ENCODE assay signal across 8 cellular contexts in genomic region chr12:67268335-67268895, GRCh38. TPM values are rescaled to one million over a fixed set of nuclear protein-coding genes. Genes with fewer than 3 reads are reported as not detected.
DNase-seq lines count a peak whose midpoint lies in the region; ATAC-seq and TF ChIP-seq lines count a peak whose summit lies in the region.

No MANE protein-coding gene starts in this region.

- H3K9me3 ChIP-seq in BLaER1 = 0 out of 2 replicates have a peak, but pooled peaks cover 6% of the 10 kb centered on the region
- H3K9me3 ChIP-seq in ectodermal cell (ENCODE audit: control insufficient read depth, low read length) = no peaks in the 10 kb centered on the region
- H3K9me3 ChIP-seq in lung (ENCODE audit: control insufficient read depth in 2 of 2, insufficient read depth in 1 of 2, low read length in 1 of 2) = peaks cover 0 to 3% of the 10 kb centered on the region in 2 donors

- H3K36me3 ChIP-seq in BLaER1 (peaks cover 10% of the 10 kb centered on the region; the same call in 1 of the 2 replicates), ectodermal cell (ENCODE audit: control insufficient read depth, insufficient read depth, low read length) (no peaks in the 10 kb centered on the region), lung (ENCODE audit: control insufficient read depth in 2 of 2, insufficient read depth in 2 of 2, low read length in 2 of 2) (peaks cover 0 to under 1% of the 10 kb centered on the region in 2 donors)

- H3K4me2 ChIP-seq in BLaER1 = peak overlapping the region; percentile 88

- ATAC-seq in GM19043 (IDR thresholded peaks at IDR 0.05; ENCODE audit: low read depth, unreplicated experiment) (peak; percentile 72), HG03378 (IDR thresholded peaks at IDR 0.05; ENCODE audit: unreplicated experiment) (peak; percentile 89), lung (ENCODE audit: insufficient read depth, low FRiP score) (peak; percentile 84)

- no peaks in the 10 kb centered on the region for H3K27me3 Mint-ChIP-seq in activated CD4-positive, alpha-beta memory T cell treated with anti-CD3 and anti-CD28 coated beads for 36 hours

- H3K4me1 ChIP-seq in BLaER1 (peaks cover 28% of the 10 kb centered on the region), ectodermal cell (ENCODE audit: control insufficient read depth, insufficient read depth, low read length) (peaks cover 7% of the 10 kb centered on the region), lung (ENCODE audit: control insufficient read depth in 2 of 2, insufficient read depth in 2 of 2, low read length in 2 of 2) (peaks cover under 1 to 7% of the 10 kb centered on the region in 2 donors)

- peaks cover 7% of the 10 kb centered on the region for H3K36me3 Mint-ChIP-seq in activated CD4-positive, alpha-beta memory T cell treated with anti-CD3 and anti-CD28 coated beads for 36 hours

- CTCF ChIA-PET in activated CD4-positive, alpha-beta memory T cell treated with anti-CD3 and anti-CD28 coated beads for 36 hours (lab: Charles Lee) = interaction anchor here (1.9 to 2.1 kb wide), 2 partner anchors 13 to 107 kb away, joined by 9 to 10 read pairs; no protein-coding TSS in a partner anchor

- TF ChIP-seq CTCF in lung (IDR thresholded peaks at IDR 0.05; ENCODE audit: control extremely low read depth, extremely low read depth) = no peak

- DNase-seq in NCI-H82 (lab: John Stamatoyannopoulos, UW) (peak; percentile 99), lung (ENCODE audit: low spot score) (peak; percentile 94)
- peak; percentile 91 for DNase-seq in activated CD4-positive, alpha-beta memory T cell treated with anti-CD3 and anti-CD28 coated beads for 36 hours
- DNase-seq in stimulated activated CD4-positive, alpha-beta T cell treated with anti-CD3 and anti-CD28 coated beads, TNF-alpha, amount 100 ng/mL, for 4 hours (ENCODE audit: low read depth in 3 of 3) = peak; percentile 44 to 79 (median 67)

- H3K27ac ChIP-seq in BLaER1 = peak overlapping the region; percentile 98
- peak overlapping the region; percentile 92 for H3K27ac ChIP-seq in ectodermal cell (ENCODE audit: insufficient read depth, low read depth, low read length, poor library complexity, severe bottlenecking)
- peak overlapping the region; percentile 66 to 83 for H3K27ac ChIP-seq in lung (ENCODE audit: low read depth in 1 of 2, low read length in 1 of 2)

- H3K4me3 ChIP-seq in BLaER1 = peak overlapping the region; percentile 94
- H3K4me3 ChIP-seq in ectodermal cell (ENCODE audit: insufficient read depth, low read depth, low read length) = peak overlapping the region; percentile 87
- H3K4me3 ChIP-seq in lung = peak overlapping the region; percentile 20

- peak overlapping the region; percentile 98 for H3K27ac Mint-ChIP-seq in activated CD4-positive, alpha-beta memory T cell treated with anti-CD3 and anti-CD28 coated beads for 36 hours

- peaks cover 38% of the 10 kb centered on the region for H4K20me1 ChIP-seq in BLaER1

- H3K4me3 Mint-ChIP-seq in activated CD4-positive, alpha-beta memory T cell treated with anti-CD3 and anti-CD28 coated beads for 36 hours = peak overlapping the region; percentile 95

- intact Hi-C loops in activated CD4-positive, alpha-beta memory T cell treated with anti-CD3 and anti-CD28 coated beads for 36 hours (cut with micrococcal nuclease) = loop anchor here (1.0 to 10.0 kb wide), 9 partner anchors 107 to 1138 kb away; partner anchors contain the start of genes HELB and LLPH

- peak overlapping the region; percentile 98 for H3K9ac ChIP-seq in BLaER1

- peaks cover 26% of the 10 kb centered on the region for H3K4me1 Mint-ChIP-seq in activated CD4-positive, alpha-beta memory T cell treated with anti-CD3 and anti-CD28 coated beads for 36 hours (ENCODE audit: low read depth)

- 6 to 8% methylated on average over 19 of the region's 19 CpGs for WGBS in ectodermal cell, 2 experiments
- WGBS in lung, 2 donors = 3 to 5% methylated on average over 19 of the region's 19 CpGs

- H3K27me3 ChIP-seq in BLaER1 (no peaks in the 10 kb centered on the region), ectodermal cell (ENCODE audit: control insufficient read depth, insufficient read depth, low read length, poor library complexity, severe bottlenecking) (no peaks in the 10 kb centered on the region), lung (ENCODE audit: control insufficient read depth, insufficient read depth) (no peaks in the 10 kb centered on the region)

- POLR2A ChIA-PET in activated CD4-positive, alpha-beta memory T cell treated with anti-CD3 and anti-CD28 coated beads for 36 hours (lab: Charles Lee) = interaction anchor here (0.6 to 2.3 kb wide), 13 partner anchors 10 to 1342 kb away, joined by 3 to 10 read pairs (median 3); partner anchors contain the start of genes DYRK2 and RAP1B

- H3K9me3 Mint-ChIP-seq in activated CD4-positive, alpha-beta memory T cell treated with anti-CD3 and anti-CD28 coated beads for 36 hours = peaks cover 6% of the 10 kb centered on the region

RNA-seq across cellular contexts. Expression of gene CAND1, which starts 0.7 kb away (rescaled TPM):
- total RNA-seq in activated CD4-positive, alpha-beta memory T cell treated with anti-CD3 and anti-CD28 coated beads for 36 hours = 100 to 1,000 TPM; 213 to 219 TPM
- polyA plus RNA-seq in ectodermal cell (2013, experiment 1 of 4) = 235 TPM
- 259 TPM for polyA plus RNA-seq in ectodermal cell (2013, experiment 2 of 4)
- polyA plus RNA-seq in ectodermal cell (2013, experiment 3 of 4) = 177 TPM
- polyA plus RNA-seq in ectodermal cell (2013, experiment 4 of 4) = 194 TPM
- total RNA-seq in lung = 100 to 1,000 TPM in 1 of 2 donors, 10 to 100 TPM in 1; 96.3 to 194 TPM
- polyA plus RNA-seq in lung = 10 to 100 TPM; 12.9 to 35.7 TPM

Comparison
In these comparisons a context has a peak if more than half of its experiments do, and no peak if none do; other contexts are left out.
1. Peak in every context shown above with its lines: DNase-seq, ATAC-seq, H3K4me3 ChIP-seq and H3K27ac ChIP-seq.
2. H3K4me3 ChIP-seq: peak in every context shown above with its lines; median percentile 94 in BLaER1; 87 in ectodermal cell; 20 in lung.